In genomic region chr4:73753215-73753614, GRCh38 we compare ENCODE assay signal across 18 cellular contexts. TPM values are rescaled to one million over a fixed set of nuclear protein-coding genes. Genes with fewer than 3 reads are reported as not detected.
A peak's percentile ranks its signal among the peaks of the same experiment; 100 is the strongest.
DNase-seq lines count a peak whose midpoint lies in the region; ATAC-seq, FAIRE-seq and TF ChIP-seq lines count a peak whose summit lies in the region.
"Had no signal": no experiment of that assay in that cellular context is flagged by ENCODE, and none has a peak within 500 bp of the region (broad histone marks: within the 10 kb centered on the region; RNA-seq: fewer than 3 reads in every experiment).

No MANE protein-coding gene starts in this region.

- H3K36me3 Mint-ChIP-seq in activated T-helper 2 cell treated with anti-CD3 and anti-CD28 coated beads, Interferon-gamma antibody, Interleukin-2, Interleukin-4, amounts not matched to agents 10 μg/mL and 5 μg/mL and 100 μg/mL, durations not matched to agents 14 hours and 24 hours and 36 hours (ENCODE audit: low read depth): no peaks in the 10 kb centered on the region
- H3K36me3 Mint-ChIP-seq: CD8-positive, alpha-beta T cell had no signal

- H4K20me1 ChIP-seq in HepG2 (ENCODE audit: insufficient read depth, low read length): no peaks in the 10 kb centered on the region
- no peaks in the 10 kb centered on the region for H4K20me1 ChIP-seq in mammary epithelial cell (ENCODE audit: insufficient read depth, low read length)
- H4K20me1 ChIP-seq: BLaER1 treated with 17β-estradiol and CSF1 and Interleukin-3, amounts not matched to agents 10 nM and 100 nM had no signal

- H3K36me3 ChIP-seq in HepG2 (replicated peaks in 1 of 2; ENCODE audit: control insufficient read depth in 1 of 2, insufficient read depth in 2 of 2, low read length in 2 of 2): no peaks in the 10 kb centered on the region
- no peaks in the 10 kb centered on the region for H3K36me3 ChIP-seq in right lobe of liver
- H3K36me3 ChIP-seq in mammary epithelial cell (ENCODE audit: insufficient read depth, low read length): no peaks in the 10 kb centered on the region
- no peaks in the 10 kb centered on the region for H3K36me3 ChIP-seq in neutrophil
- H3K36me3 ChIP-seq in testis (ENCODE audit: low read depth, missing control alignments): no peaks in the 10 kb centered on the region
- H3K36me3 ChIP-seq: BLaER1 treated with 17β-estradiol and CSF1 and Interleukin-3, amounts not matched to agents 10 nM and 100 nM had no signal

- H3K4me2 ChIP-seq in HepG2 (ENCODE audit: low read depth, low read length) (no peak overlapping the region), mammary epithelial cell (ENCODE audit: insufficient read depth, low read depth, low read length) (no peak overlapping the region)

- TF ChIP-seq RAD21 in HepG2 (CRISPR knock-in tag; IDR thresholded peaks at IDR 0.05): no peak

- H3K27ac Mint-ChIP-seq in activated T-helper 2 cell treated with anti-CD3 and anti-CD28 coated beads, Interferon-gamma antibody, Interleukin-2, Interleukin-4, amounts not matched to agents 10 μg/mL and 5 μg/mL and 100 μg/mL, durations not matched to agents 14 hours and 24 hours and 36 hours: no peak overlapping the region
- H3K27ac Mint-ChIP-seq: B cell; CD8-positive, alpha-beta T cell; H9 had no signal

- intact Hi-C loops in HepG2 (cut with micrococcal nuclease; ENCODE audit: unreplicated experiment): no loop called here
- intact Hi-C loops in right lobe of liver (cut with DNase I): no loop called here
- intact Hi-C loops in mammary epithelial cell (cut with micrococcal nuclease): no loop called here
- intact Hi-C loops in testis (cut with DNase I; ENCODE audit: low total_unique reads): no loop called here
- intact Hi-C loops in activated T-helper 2 cell treated with anti-CD3 and anti-CD28 coated beads, Interferon-gamma antibody, Interleukin-2, Interleukin-4, amounts not matched to agents 10 μg/mL and 5 μg/mL and 100 μg/mL, durations not matched to agents 14 hours and 24 hours and 36 hours (cut with micrococcal nuclease): no loop called here

- H3K4me1 Mint-ChIP-seq in activated T-helper 2 cell treated with anti-CD3 and anti-CD28 coated beads, Interferon-gamma antibody, Interleukin-2, Interleukin-4, amounts not matched to agents 10 μg/mL and 5 μg/mL and 100 μg/mL, durations not matched to agents 14 hours and 24 hours and 36 hours (ENCODE audit: low read depth): peaks cover 2% of the 10 kb centered on the region
- H3K4me1 Mint-ChIP-seq: B cell had no signal

- H2AFZ ChIP-seq in HepG2 (ENCODE audit: low read length) (no peak overlapping the region), mammary epithelial cell (ENCODE audit: low read depth, low read length) (no peak overlapping the region)

- no peak for TF ChIP-seq POLR2A in HepG2 (IDR thresholded peaks at IDR 0.05; ENCODE audit: insufficient read depth in 1 of 2, low read depth in 2 of 2, low read length in 2 of 2)
- no peak for TF ChIP-seq POLR2A in right lobe of liver (IDR thresholded peaks at IDR 0.05)
- TF ChIP-seq POLR2A in testis (IDR thresholded peaks at IDR 0.05): no peak

- no peak overlapping the region for H3K4me3 Mint-ChIP-seq in activated T-helper 2 cell treated with anti-CD3 and anti-CD28 coated beads, Interferon-gamma antibody, Interleukin-2, Interleukin-4, amounts not matched to agents 10 μg/mL and 5 μg/mL and 100 μg/mL, durations not matched to agents 14 hours and 24 hours and 36 hours (ENCODE audit: low read depth)
- H3K4me3 Mint-ChIP-seq: B cell; CD8-positive, alpha-beta T cell; H9 had no signal

- FAIRE-seq in HepG2 (lab: Jason Lieb, UNC): no peak
- FAIRE-seq: GM12878, H1, HTR-8/SVneo had no signal

- CTCF ChIA-PET in HepG2 (lab: Yijun Ruan, JAX; ENCODE audit: low intra/inter-chr PET ratio, low total read pairs) (no interaction called here), mammary epithelial cell (lab: Charles Lee; ENCODE audit: low non-redundant PET) (no interaction called here)

- in situ Hi-C loops in HepG2 (cut with HindIII; ENCODE audit: extremely low pct_ligation_motif_present, low pct_unique_long_range_greater_than_20kb): no loop called here
- in situ Hi-C loops in mammary epithelial cell (cut with MboI; ENCODE audit: low sequenced_read_pairs in 2 of 2): no loop called here

- BruUV-seq in HepG2 (replicated peaks; lab: Mats Ljungman, UMichigan) (no TSS peak), mammary epithelial cell (replicated peaks; lab: Mats Ljungman, UMichigan) (no TSS peak)

- peaks cover 2% of the 10 kb centered on the region for H3K27me3 Mint-ChIP-seq in activated T-helper 2 cell treated with anti-CD3 and anti-CD28 coated beads, Interferon-gamma antibody, Interleukin-2, Interleukin-4, amounts not matched to agents 10 μg/mL and 5 μg/mL and 100 μg/mL, durations not matched to agents 14 hours and 24 hours and 36 hours (ENCODE audit: low read depth)

- 0% methylated on average over 1 of the region's 1 CpG for WGBS in HepG2 (ENCODE audit: low lambda C conversion rate)
- WGBS in right lobe of liver (ENCODE audit: insufficient coverage, low coverage, low lambda C conversion rate, missing lambda C conversion rate): 78% methylated on average over 1 of the region's 1 CpG
- WGBS in mammary epithelial cell (ENCODE audit: low coverage, missing lambda C conversion rate): 50% methylated on average over 1 of the region's 1 CpG
- WGBS in testis, 2 donors: 94 to 95% methylated on average over 1 of the region's 1 CpG

- no peaks in the 10 kb centered on the region for H3K9me3 Mint-ChIP-seq in activated T-helper 2 cell treated with anti-CD3 and anti-CD28 coated beads, Interferon-gamma antibody, Interleukin-2, Interleukin-4, amounts not matched to agents 10 μg/mL and 5 μg/mL and 100 μg/mL, durations not matched to agents 14 hours and 24 hours and 36 hours
- H3K9me3 Mint-ChIP-seq: CD8-positive, alpha-beta T cell; H9 had no signal

- H3K27ac ChIP-seq in HepG2 (ENCODE audit: extremely low read length, insufficient read depth, low read length) (no peak overlapping the region), right lobe of liver (no peak overlapping the region), mammary epithelial cell (ENCODE audit: insufficient read depth, low read depth, low read length) (no peak overlapping the region), neutrophil (peak overlapping the region; percentile 7), testis (no peak overlapping the region)
- H3K27ac ChIP-seq: BLaER1 treated with 17β-estradiol and CSF1 and Interleukin-3, amounts not matched to agents 10 nM and 100 nM had no signal

- no peak for TF ChIP-seq CTCF in HepG2 (CRISPR knock-in tag; IDR thresholded peaks at IDR 0.05)
- no peak for TF ChIP-seq CTCF in right lobe of liver (IDR thresholded peaks at IDR 0.05)
- TF ChIP-seq CTCF in mammary epithelial cell (conservative IDR thresholded peaks at IDR 0.05 in 1 of 2, IDR thresholded peaks at IDR 0.05 in 1 of 2; ENCODE audit: extremely low read depth in 1 of 2, insufficient read depth in 1 of 2, low read depth in 1 of 2, low read length in 2 of 2): no peak
- TF ChIP-seq CTCF in neutrophil (IDR thresholded peaks at IDR 0.05): no peak
- TF ChIP-seq CTCF in testis (IDR thresholded peaks at IDR 0.05): no peak

- H3K9ac ChIP-seq in HepG2 (ENCODE audit: insufficient read depth, low read depth, low read length): no peak overlapping the region
- no peak overlapping the region for H3K9ac ChIP-seq in mammary epithelial cell (ENCODE audit: insufficient read depth, low read length)
- H3K9ac ChIP-seq: BLaER1 treated with 17β-estradiol and CSF1 and Interleukin-3, amounts not matched to agents 10 nM and 100 nM had no signal

- no peaks in the 10 kb centered on the region; a peak in 1 of 5 replicates for H3K27me3 ChIP-seq in HepG2 (ENCODE audit: control insufficient read depth in 1 of 2, insufficient read depth in 2 of 2, low read length in 2 of 2)
- no peaks in the 10 kb centered on the region for H3K27me3 ChIP-seq in right lobe of liver
- H3K27me3 ChIP-seq in mammary epithelial cell (ENCODE audit: insufficient read depth, low read length): no peaks in the 10 kb centered on the region
- no peaks in the 10 kb centered on the region for H3K27me3 ChIP-seq in neutrophil
- H3K27me3 ChIP-seq in testis: no peaks in the 10 kb centered on the region
- H3K27me3 ChIP-seq: BLaER1 treated with 17β-estradiol and CSF1 and Interleukin-3, amounts not matched to agents 10 nM and 100 nM had no signal

- TF ChIP-seq EP300 in HepG2 (IDR thresholded peaks at IDR 0.05; ENCODE audit: low read depth in 2 of 2, low read length in 2 of 2) (no peak), HepG2 (CRISPR knock-in tag; IDR thresholded peaks at IDR 0.05; ENCODE audit: borderline replicate concordance) (no peak)

- dilution Hi-C loops in mammary epithelial cell (cut with HindIII; ENCODE audit: low sequenced_read_pairs): no loop called here

- POLR2A ChIA-PET in HepG2 (lab: Yijun Ruan, JAX): no interaction called here

- H3K4me1 ChIP-seq in HepG2 (ENCODE audit: insufficient read depth, low read length): no peaks in the 10 kb centered on the region
- no peaks in the 10 kb centered on the region for H3K4me1 ChIP-seq in right lobe of liver
- no peaks in the 10 kb centered on the region for H3K4me1 ChIP-seq in mammary epithelial cell (ENCODE audit: insufficient read depth, low read length)
- no peaks in the 10 kb centered on the region for H3K4me1 ChIP-seq in neutrophil (ENCODE audit: control insufficient read depth in 1 of 2, insufficient read depth in 1 of 2, low read depth in 1 of 2, low read length in 1 of 2)
- H3K4me1 ChIP-seq in testis: no peaks in the 10 kb centered on the region

- ATAC-seq in HepG2 (no peak), right lobe of liver (no peak)
- ATAC-seq: CD8-positive, alpha-beta T cell; GM12878 had no signal

- no peak overlapping the region for H3K4me3 ChIP-seq in HepG2 (replicated peaks in 1 of 3; ENCODE audit: insufficient read depth in 1 of 3, low read depth in 2 of 3, low read length in 3 of 3)
- H3K4me3 ChIP-seq in right lobe of liver: no peak overlapping the region
- no peak overlapping the region for H3K4me3 ChIP-seq in mammary epithelial cell (replicated peaks in 1 of 3; ENCODE audit: insufficient read depth in 1 of 3, low read depth in 2 of 3, low read length in 3 of 3)
- no peak overlapping the region for H3K4me3 ChIP-seq in neutrophil (ENCODE audit: low read depth in 1 of 2, low read length in 1 of 2)
- H3K4me3 ChIP-seq in testis: no peak overlapping the region
- H3K4me3 ChIP-seq: BLaER1 treated with 17β-estradiol and CSF1 and Interleukin-3, amounts not matched to agents 10 nM and 100 nM; GM12878 had no signal

- H3K79me2 ChIP-seq in HepG2 (ENCODE audit: insufficient read depth, low read length) (no peaks in the 10 kb centered on the region), mammary epithelial cell (ENCODE audit: insufficient read depth, low read length) (no peaks in the 10 kb centered on the region)

- DNase-seq in HepG2 (ENCODE audit: low spot score) (no peak), right lobe of liver (no peak), mammary epithelial cell (peak; percentile 46), testis (no peak), dedifferentiated amniotic fluid mesenchymal stem cell (ENCODE audit: extremely low spot score) (no peak)
- DNase-seq in activated T-helper 2 cell treated with anti-CD3 and anti-CD28 coated beads, Interferon-gamma antibody, Interleukin-2, Interleukin-4, amounts not matched to agents 10 μg/mL and 5 μg/mL and 100 μg/mL, durations not matched to agents 14 hours and 24 hours and 36 hours (ENCODE audit: low spot score): no peak
- DNase-seq: 8988T; Calu3; CD8-positive, alpha-beta T cell; DMS79 treated with DMSO at 0.1 percent for 48 hours; H9 had no signal

- H3K9me3 ChIP-seq in HepG2 (ENCODE audit: low read length): no peaks in the 10 kb centered on the region
- no peaks in the 10 kb centered on the region for H3K9me3 ChIP-seq in right lobe of liver
- H3K9me3 ChIP-seq in mammary epithelial cell (replicated peaks; ENCODE audit: insufficient read depth, low read length): no peaks in the 10 kb centered on the region
- no peaks in the 10 kb centered on the region for H3K9me3 ChIP-seq in neutrophil
- no peaks in the 10 kb centered on the region for H3K9me3 ChIP-seq in testis
- H3K9me3 ChIP-seq: BLaER1 treated with 17β-estradiol and CSF1 and Interleukin-3, amounts not matched to agents 10 nM and 100 nM had no signal

RNA-seq across cellular contexts. Expression of gene CXCL8, which starts 12.8 kb away (rescaled TPM):
- total RNA-seq in HepG2 (2016; rRNA removed; fragmentation: Illumina TruSeq; extraction: Trizol): 4.9 and 7.8 TPM in 2 replicates
- total RNA-seq in HepG2 (2016; cell fraction: cytosol; rRNA removed; fragmentation: Illumina TruSeq; extraction: Trizol; ENCODE audit: low read depth): 6.3 TPM in 2 replicates
- 4.5 and 8.5 TPM in 2 replicates for total RNA-seq in HepG2 (2016; cell fraction: insoluble cytoplasmic fraction; rRNA removed; fragmentation: Illumina TruSeq; extraction: Trizol)
- total RNA-seq in HepG2 (2016; cell fraction: membrane; rRNA removed; fragmentation: Illumina TruSeq; extraction: Trizol): 8.4 and 12.9 TPM in 2 replicates
- 10.4 and 13.0 TPM in 2 replicates for total RNA-seq in HepG2 (2016; cell fraction: nucleus; rRNA removed; fragmentation: Illumina TruSeq; extraction: Trizol)
- polyA plus RNA-seq in HepG2 (2011; rRNA removed): 1.2 and 1.8 TPM in 2 replicates
- 0.40 and 0.65 TPM in 2 replicates for polyA plus RNA-seq in HepG2 (2011; cell fraction: cytosol; rRNA removed)
- polyA plus RNA-seq in HepG2 (2011; cell fraction: nucleus; rRNA removed): 0.24 and 0.33 TPM in 2 replicates
- polyA plus RNA-seq in HepG2 (2012): 0.21 and 0.87 TPM in 2 replicates
- 2.0 and 2.3 TPM in 2 replicates for polyA plus RNA-seq in HepG2 (2016; cell fraction: cytosol; fragmentation: Illumina TruSeq; extraction: Trizol; ENCODE audit: low read depth)
- 3.1 TPM in 2 replicates for polyA plus RNA-seq in HepG2 (2016; cell fraction: insoluble cytoplasmic fraction; fragmentation: Illumina TruSeq; extraction: Trizol; ENCODE audit: low read depth)
- polyA plus RNA-seq in HepG2 (2016; cell fraction: membrane; fragmentation: Illumina TruSeq; extraction: Trizol; ENCODE audit: low read depth): 2.6 and 3.7 TPM in 2 replicates
- polyA plus RNA-seq in HepG2 (2016; cell fraction: nucleus; fragmentation: Illumina TruSeq; extraction: Trizol; ENCODE audit: insufficient read depth, low read depth): 12.4 and 13.0 TPM in 2 replicates
- polyA minus RNA-seq in HepG2 (2011; rRNA and poly(A)+ RNA removed; ENCODE audit: low replicate concordance): 0.60 and 2.4 TPM in 2 replicates
- 0.62 and 1.3 TPM in 2 replicates for polyA minus RNA-seq in HepG2 (2011; cell fraction: cytosol; rRNA and poly(A)+ RNA removed)
- 1.2 and 1.9 TPM in 2 replicates for polyA minus RNA-seq in HepG2 (2011; cell fraction: nucleus; rRNA and poly(A)+ RNA removed)
- total RNA-seq in right lobe of liver: 10 to 100 TPM in 3 of 6 experiments, 1 to 10 TPM in 1, under 1 TPM in 2; 0.31 to 32.8 (median 12.9) TPM
- total RNA-seq in mammary epithelial cell: 10 to 100 TPM in 1 of 2 donors, 1 to 10 TPM in 1; 1.0 to 14.0 TPM
- 5.3 TPM for polyA plus RNA-seq in mammary epithelial cell
- 12.8 TPM for polyA minus RNA-seq in mammary epithelial cell
- total RNA-seq in testis: not detected
- polyA plus RNA-seq in testis (ENCODE audit: insufficient read depth, low read depth, low replicate concordance): 0.66 TPM
- total RNA-seq in activated T-helper 2 cell treated with anti-CD3 and anti-CD28 coated beads, Interferon-gamma antibody, Interleukin-2, Interleukin-4, amounts not matched to agents 10 μg/mL and 5 μg/mL and 100 μg/mL, durations not matched to agents 14 hours and 24 hours and 36 hours: 19.6 and 21.6 TPM in 2 replicates
- total RNA-seq: G401, H1, H9 had no signal
- polyA plus RNA-seq: H1 had no signal
